ENCODE assay signal across 1 cellular context in genomic region chr18:34370704-34371405, GRCh38.
TF ChIP-seq lines count a peak whose summit lies in the region.

No MANE protein-coding gene starts in this region.

TF ChIP-seq in HEK293, 187 proteins besides CTCF, POLR2A, EP300 and RAD21 (continued from another document):
- TF ChIP-seq ZNF18 (tag by site-specific recombination; IDR thresholded peaks at IDR 0.05), result no peak
- 0 out of 2 replicates have a peak, but pooled peaks have one; percentile 36 for TF ChIP-seq TRIM28 (IDR thresholded peaks at IDR 0.05; ENCODE audit: borderline replicate concordance, low read length)
- TF ChIP-seq ZNF600 (tag by site-specific recombination; IDR thresholded peaks at IDR 0.05), result no peak
- no peak for TF ChIP-seq ZFP41 (tag by site-specific recombination; IDR thresholded peaks at IDR 0.05; ENCODE audit: borderline replicate concordance)
- TF ChIP-seq TSHZ1 (tag by site-specific recombination; IDR thresholded peaks at IDR 0.05; ENCODE audit: borderline replicate concordance), result no peak
- no peak for TF ChIP-seq ZNF692 (tag by site-specific recombination; IDR thresholded peaks at IDR 0.05)
- no peak for TF ChIP-seq IKZF3 (tag by site-specific recombination; IDR thresholded peaks at IDR 0.05)
- no peak for TF ChIP-seq ZNF248 (tag by site-specific recombination; IDR thresholded peaks at IDR 0.05)
- no peak for TF ChIP-seq SALL2 (tag by site-specific recombination; IDR thresholded peaks at IDR 0.05; ENCODE audit: borderline replicate concordance)
- no peak for TF ChIP-seq ZNF274 (IDR thresholded peaks at IDR 0.05; ENCODE audit: low read length)
- TF ChIP-seq ZNF274 (tag by site-specific recombination; IDR thresholded peaks at IDR 0.05; ENCODE audit: borderline replicate concordance), result no peak
- no peak for TF ChIP-seq ZNF521 (tag by site-specific recombination; IDR thresholded peaks at IDR 0.05)
- no peak for TF ChIP-seq ZNF223 (tag by site-specific recombination; IDR thresholded peaks at IDR 0.05)
- no peak for TF ChIP-seq ZNF37A (tag by site-specific recombination; IDR thresholded peaks at IDR 0.05)
- TF ChIP-seq ZSCAN5A (tag by site-specific recombination; IDR thresholded peaks at IDR 0.05), result no peak
